20 cellular contexts compared by ENCODE assay signal in the genomic region with DNA sequence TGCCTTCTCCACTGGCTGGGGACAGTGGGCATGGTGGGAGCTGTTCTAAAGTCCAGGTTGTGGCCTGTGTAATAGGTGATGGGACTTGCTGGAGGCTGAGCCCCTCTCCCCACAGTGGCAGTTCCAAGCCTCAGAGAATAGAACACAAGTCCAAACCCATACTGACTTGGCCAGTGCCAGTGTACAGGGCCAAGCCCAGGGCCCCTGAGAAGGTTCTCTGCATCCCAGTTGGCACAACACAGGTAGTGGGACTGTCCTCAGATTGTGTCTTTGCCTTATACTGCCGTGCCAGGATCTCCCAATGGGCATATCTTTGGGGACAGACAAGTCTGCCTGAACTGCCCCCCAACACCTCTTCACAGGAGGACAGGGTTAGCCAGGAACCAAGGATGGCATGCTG. TPM values are rescaled to one million over a fixed set of nuclear protein-coding genes. Genes with fewer than 3 reads are reported as not detected.
A peak's percentile ranks its signal among the peaks of the same experiment; 100 is the strongest.
DNase-seq lines count a peak whose midpoint lies in the region; ATAC-seq and TF ChIP-seq lines count a peak whose summit lies in the region.
"Had no signal": no experiment of that assay in that cellular context is flagged by ENCODE, and none has a peak within 500 bp of the region (broad histone marks: within the 10 kb centered on the region; RNA-seq: fewer than 3 reads in every experiment).

No MANE protein-coding gene starts in this region.

- DNase-seq in NB4 (ENCODE audit: low read depth) (no peak), endothelial cell (ENCODE audit: low spot score) (no peak), gastrocnemius medialis (no peak), DMS114 treated with DMSO at 0.1 percent for 48 hours (lab: John Stamatoyannopoulos, UW; ENCODE audit: unreplicated experiment) (no peak), MV-4-11 (lab: John Stamatoyannopoulos, UW) (no peak), suprapubic skin (ENCODE audit: low spot score in 2 of 2) (no peak)
- DNase-seq: CD4-positive, alpha-beta T cell; DMS53; NCI-H2029 treated with DMSO at 0.1 percent for 48 hours; NCI-H2227 treated with DMSO at 0.1 percent for 48 hours; NCI-H526 treated with DMSO at 0.1 percent for 48 hours; Peyer's patch had no signal

- H3K27ac ChIP-seq in BLaER1 treated with 17β-estradiol and CSF1 and Interleukin-3, amounts not matched to agents 10 nM and 100 nM = peak overlapping the region in 8 of 11 experiments; percentile 25 to 97 (median 45); a peak in 13 of 22 replicates
- peak overlapping the region; percentile 61 to 77 (median 67) for H3K27ac ChIP-seq in gastrocnemius medialis
- H3K27ac ChIP-seq in suprapubic skin = no peak overlapping the region
- H3K27ac ChIP-seq: Peyer's patch, SK-N-MC had no signal

- H3K9me3 ChIP-seq in BLaER1 treated with 17β-estradiol and CSF1 and Interleukin-3, amounts not matched to agents 10 nM and 100 nM (replicated peaks in 1 of 11) = peaks cover 0 to 7% (median 0%) of the 10 kb centered on the region in 11 experiments; a peak in 4 of 22 replicates
- H3K9me3 ChIP-seq in gastrocnemius medialis (no peaks in the 10 kb centered on the region), suprapubic skin (no peaks in the 10 kb centered on the region)
- H3K9me3 ChIP-seq: Peyer's patch had no signal

- peaks cover 0 to 88% (median 48%) of the 10 kb centered on the region in 11 experiments; a peak in 18 of 22 replicates for H4K20me1 ChIP-seq in BLaER1 treated with 17β-estradiol and CSF1 and Interleukin-3, amounts not matched to agents 10 nM and 100 nM

- H3K4me1 Mint-ChIP-seq in endothelial cell (ENCODE audit: unreplicated experiment) = peaks cover 3% of the 10 kb centered on the region

- no peaks in the 10 kb centered on the region for H3K36me3 Mint-ChIP-seq in endothelial cell (ENCODE audit: low read depth, unreplicated experiment)

- H3K4me3 Mint-ChIP-seq in endothelial cell (ENCODE audit: unreplicated experiment) = no peak overlapping the region
- H3K4me3 Mint-ChIP-seq: CD4-positive, alpha-beta T cell had no signal

- TF ChIP-seq CTCF in NB4 (IDR thresholded peaks at IDR 0.05; ENCODE audit: low read depth, low read length) (no peak), endothelial cell (IDR thresholded peaks at IDR 0.05; ENCODE audit: unreplicated experiment) (no peak), gastrocnemius medialis (IDR thresholded peaks at IDR 0.05 in 4 of 5, conservative IDR thresholded peaks at IDR 0.05 in 1 of 5) (no peak), suprapubic skin (IDR thresholded peaks at IDR 0.05) (no peak)

- 100% methylated on average over 1 of the region's 1 CpG for WGBS in suprapubic skin

- TF ChIP-seq POLR2A in NB4 (IDR thresholded peaks at IDR 0.05; ENCODE audit: extremely low read depth, insufficient read length) = no peak
- no peak for TF ChIP-seq POLR2A in gastrocnemius medialis (IDR thresholded peaks at IDR 0.05)
- TF ChIP-seq POLR2A in suprapubic skin (IDR thresholded peaks at IDR 0.05) = no peak

- H3K9ac ChIP-seq in BLaER1 treated with 17β-estradiol and CSF1 and Interleukin-3, amounts not matched to agents 10 nM and 100 nM = no peak overlapping the region; a peak in 1 of 22 replicates

- no peak for TF ChIP-seq EP300 in suprapubic skin (IDR thresholded peaks at IDR 0.05)

- H3K9me3 Mint-ChIP-seq in endothelial cell (ENCODE audit: unreplicated experiment) = no peaks in the 10 kb centered on the region
- H3K9me3 Mint-ChIP-seq: CD4-positive, alpha-beta T cell had no signal

- peaks cover 0 to 50% (median 9%) of the 10 kb centered on the region in 11 experiments; a peak in 11 of 22 replicates for H3K36me3 ChIP-seq in BLaER1 treated with 17β-estradiol and CSF1 and Interleukin-3, amounts not matched to agents 10 nM and 100 nM
- H3K36me3 ChIP-seq in gastrocnemius medialis = no peaks in the 10 kb centered on the region
- H3K36me3 ChIP-seq in suprapubic skin = no peaks in the 10 kb centered on the region
- H3K36me3 ChIP-seq: Peyer's patch had no signal

- in situ Hi-C loops in gastrocnemius medialis (cut with MboI; ENCODE audit: low sequenced_read_pairs in 4 of 4) = no loop called here

- intact Hi-C loops in gastrocnemius medialis (cut with DNase I; ENCODE audit: low total_unique reads) = no loop called here

- no peak for ATAC-seq in gastrocnemius medialis
- ATAC-seq: HCT116, HepG2 had no signal

- H3K27me3 Mint-ChIP-seq in endothelial cell (ENCODE audit: unreplicated experiment) = peaks cover 11% of the 10 kb centered on the region

- H3K4me3 ChIP-seq in BLaER1 treated with 17β-estradiol and CSF1 and Interleukin-3, amounts not matched to agents 10 nM and 100 nM = peak overlapping the region in 3 of 10 experiments; percentile 2 to 95 (median 78); a peak in 4 of 20 replicates
- H3K4me3 ChIP-seq in NB4 (ENCODE audit: low read depth, low read length) (peak overlapping the region; percentile 56), gastrocnemius medialis (no peak overlapping the region), suprapubic skin (no peak overlapping the region)
- H3K4me3 ChIP-seq: Peyer's patch, SK-N-MC had no signal

- H3K27me3 ChIP-seq in BLaER1 treated with 17β-estradiol and CSF1 and Interleukin-3, amounts not matched to agents 10 nM and 100 nM = peaks cover 0 to 17% (median 0%) of the 10 kb centered on the region in 11 experiments; a peak in 7 of 22 replicates
- H3K27me3 ChIP-seq in gastrocnemius medialis (no peaks in the 10 kb centered on the region), suprapubic skin (no peaks in the 10 kb centered on the region)
- H3K27me3 ChIP-seq: Peyer's patch had no signal

- peaks cover 20 to 72% (median 42%) of the 10 kb centered on the region in 10 experiments for H3K4me1 ChIP-seq in BLaER1 treated with 17β-estradiol and CSF1 and Interleukin-3, amounts not matched to agents 10 nM and 100 nM
- H3K4me1 ChIP-seq in gastrocnemius medialis = peaks cover 30 to 39% of the 10 kb centered on the region in 2 donors
- peaks cover 14% of the 10 kb centered on the region for H3K4me1 ChIP-seq in suprapubic skin

- peak overlapping the region; percentile 45 for H3K27ac Mint-ChIP-seq in endothelial cell (ENCODE audit: unreplicated experiment)
- H3K27ac Mint-ChIP-seq: CD4-positive, alpha-beta T cell had no signal

- peak overlapping the region in 10 of 11 experiments; percentile 74 to 100 (median 96); a peak in 19 of 22 replicates for H3K4me2 ChIP-seq in BLaER1 treated with 17β-estradiol and CSF1 and Interleukin-3, amounts not matched to agents 10 nM and 100 nM

RNA-seq across cellular contexts. Expression of gene SLC22A4, which starts 4.6 kb away (rescaled TPM):
- total RNA-seq in endothelial cell (ENCODE audit: unreplicated experiment) (0.13 TPM), gastrocnemius medialis (1 to 10 TPM; 5.4 to 6.7 (median 6.2) TPM), suprapubic skin (1 to 10 TPM in 3 of 4 donors, under 1 TPM in 1; 0.32 to 1.9 (median 1.3) TPM)
- total RNA-seq: G401 had no signal

RNA-seq across cellular contexts. Expression of gene PDLIM4, which starts 41.3 kb away (rescaled TPM):
- total RNA-seq in endothelial cell (ENCODE audit: unreplicated experiment) = 8.5 TPM
- total RNA-seq in gastrocnemius medialis = 1 to 10 TPM in 3 of 4 donors, under 1 TPM in 1; 0.66 to 8.0 (median 5.3) TPM
- 100 to 1,000 TPM; 110 to 128 (median 114) TPM for total RNA-seq in suprapubic skin
- total RNA-seq: A172; CD4-positive, alpha-beta T cell; G401; HT1080; NCI-H460 had no signal

Comparison
In these comparisons a context has a peak if more than half of its experiments do, and no peak if none do; other contexts are left out.
1. RNA of gene PDLIM4, which starts 41.3 kb away (total RNA-seq): 110 to 128 TPM in suprapubic skin; 8.5 TPM in endothelial cell (single experiment) and 0.66 to 8.0 TPM in gastrocnemius medialis; every median in the first group is over 10 times any median in the second.